ENCODE assay signal across 14 cellular contexts in the genomic region with DNA sequence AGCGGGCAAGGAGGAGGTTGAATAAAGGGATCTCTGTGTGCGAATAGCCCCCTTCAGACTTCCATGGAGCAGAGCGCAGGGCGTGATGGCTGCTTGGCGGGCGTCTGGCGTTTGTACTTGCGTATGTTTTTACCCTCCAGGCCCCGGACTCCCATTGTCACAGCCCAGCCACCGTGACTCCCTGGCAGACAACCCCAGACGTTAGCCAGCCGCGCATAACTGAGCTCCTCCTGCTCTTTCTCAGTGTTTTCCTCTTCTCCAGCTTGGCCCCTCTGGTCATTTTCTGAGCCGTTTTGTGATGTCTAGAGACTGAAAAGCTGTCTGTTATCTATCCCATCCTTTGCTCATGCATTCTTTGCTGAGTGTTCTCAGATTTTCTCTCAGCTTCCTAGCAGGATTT. TPM values are rescaled to one million over a fixed set of nuclear protein-coding genes. Genes with fewer than 3 reads are reported as not detected.
DNase-seq lines count a peak whose midpoint lies in the region; ATAC-seq, FAIRE-seq and TF ChIP-seq lines count a peak whose summit lies in the region.
"Had no signal": no experiment of that assay in that cellular context is flagged by ENCODE, and none has a peak within 500 bp of the region (broad histone marks: within the 10 kb centered on the region; RNA-seq: fewer than 3 reads in every experiment).

No MANE protein-coding gene starts in this region.

- no peak for TF ChIP-seq CTCF in MCF 10A (IDR thresholded peaks at IDR 0.05; ENCODE audit: unreplicated experiment)

- no peak for FAIRE-seq in frontal cortex (lab: Jason Lieb, UNC)

- no peaks in the 10 kb centered on the region for H3K27me3 ChIP-seq in layer of hippocampus (ENCODE audit: control insufficient read depth, insufficient read depth, low read length)
- H3K27me3 ChIP-seq: colonic mucosa had no signal

- ATAC-seq in HG03432 (IDR thresholded peaks at IDR 0.05; ENCODE audit: unreplicated experiment) = no peak
- ATAC-seq: stimulated activated naive B cell treated with anti-CD40 and anti-IgM and Interleukin-4, amounts not matched to agents 10 μg/mL and 1 μg/mL and 100 μg/mL, for 72 hours had no signal

- H3K27ac Mint-ChIP-seq in MCF 10A (ENCODE audit: low read depth, unreplicated experiment) = no peak overlapping the region
- H3K27ac Mint-ChIP-seq: activated naive CD8-positive, alpha-beta T cell; stimulated activated naive B cell treated with anti-CD40 and anti-IgM and Interleukin-4, amounts not matched to agents 10 μg/mL and 1 μg/mL and 100 μg/mL, for 72 hours; T-helper 2 cell treated with Interferon-gamma antibody and Interleukin-4, amounts not matched to agents 5 μg/mL and 100 μg/mL, for 36 hours had no signal

- CTCF ChIA-PET in MCF 10A (lab: Yijun Ruan, JAX) = interaction anchor here (1.1 kb wide), 1 partner anchor 108 kb away, joined by 3 read pairs; no protein-coding TSS in a partner anchor

- H3K27me3 Mint-ChIP-seq in MCF 10A (ENCODE audit: insufficient read depth, unreplicated experiment) = no peaks in the 10 kb centered on the region
- H3K27me3 Mint-ChIP-seq: stimulated activated naive B cell treated with anti-CD40 and anti-IgM and Interleukin-4, amounts not matched to agents 10 μg/mL and 1 μg/mL and 100 μg/mL, for 72 hours had no signal

- peaks cover 12% of the 10 kb centered on the region for H3K4me1 Mint-ChIP-seq in MCF 10A (ENCODE audit: insufficient read depth, unreplicated experiment)

- H3K4me3 Mint-ChIP-seq in MCF 10A (ENCODE audit: unreplicated experiment) = no peak overlapping the region
- H3K4me3 Mint-ChIP-seq: activated naive CD8-positive, alpha-beta T cell; stimulated activated naive B cell treated with anti-CD40 and anti-IgM and Interleukin-4, amounts not matched to agents 10 μg/mL and 1 μg/mL and 100 μg/mL, for 72 hours; T-helper 2 cell treated with Interferon-gamma antibody and Interleukin-4, amounts not matched to agents 5 μg/mL and 100 μg/mL, for 36 hours had no signal

- POLR2A ChIA-PET in MCF 10A (lab: Yijun Ruan, JAX) = no interaction called here

- H3K9me3 Mint-ChIP-seq in MCF 10A (ENCODE audit: unreplicated experiment) = no peaks in the 10 kb centered on the region
- H3K9me3 Mint-ChIP-seq: stimulated activated naive B cell treated with anti-CD40 and anti-IgM and Interleukin-4, amounts not matched to agents 10 μg/mL and 1 μg/mL and 100 μg/mL, for 72 hours; T-helper 2 cell treated with Interferon-gamma antibody and Interleukin-4, amounts not matched to agents 5 μg/mL and 100 μg/mL, for 36 hours had no signal

- peak; percentile 34 for DNase-seq in DMS79 treated with DMSO at 0.1 percent for 48 hours (lab: John Stamatoyannopoulos, UW)
- DNase-seq in caudate nucleus (lab: John Stamatoyannopoulos, UW) = peak in 13 of 61 donors; percentile 3 to 37 (median 9)
- DNase-seq in putamen (ENCODE audit: low spot score) = peak; percentile 36
- no peak for DNase-seq in MCF 10A (ENCODE audit: unreplicated experiment)
- DNase-seq in frontal cortex (ENCODE audit: low spot score in 2 of 2) = no peak
- DNase-seq in NCI-H146 treated with DMSO at 0.1 percent for 48 hours (lab: John Stamatoyannopoulos, UW; ENCODE audit: unreplicated experiment) = no peak
- DNase-seq: colonic mucosa; H7; NCI-H1694; stimulated activated naive B cell treated with anti-CD40 and anti-IgM and Interleukin-4, amounts not matched to agents 10 μg/mL and 1 μg/mL and 100 μg/mL, for 72 hours had no signal

- peak overlapping the region; percentile 38 for H3K27ac ChIP-seq in caudate nucleus (ENCODE audit: low read depth, low read length)
- peak overlapping the region; percentile 42 for H3K27ac ChIP-seq in layer of hippocampus (ENCODE audit: low read depth, low read length)
- H3K27ac ChIP-seq: colonic mucosa had no signal

- no peaks in the 10 kb centered on the region for H3K36me3 Mint-ChIP-seq in MCF 10A (ENCODE audit: insufficient read depth, unreplicated experiment)
- H3K36me3 Mint-ChIP-seq: activated naive CD8-positive, alpha-beta T cell; stimulated activated naive B cell treated with anti-CD40 and anti-IgM and Interleukin-4, amounts not matched to agents 10 μg/mL and 1 μg/mL and 100 μg/mL, for 72 hours had no signal

- no TSS peak for BruUV-seq in MCF 10A (replicated peaks; lab: Mats Ljungman, UMichigan)

- intact Hi-C loops in MCF 10A (cut with micrococcal nuclease) = no loop called here

RNA-seq across cellular contexts. Expression of gene IGFBP7, which starts 54.3 kb away (rescaled TPM):
- total RNA-seq in MCF 10A (2022) (55.2 and 61.9 TPM in 2 replicates), frontal cortex (26.1 TPM)

Comparison
In these comparisons a context has a peak if more than half of its experiments do, and no peak if none do; other contexts are left out.
1. DNase-seq: peak in DMS79 treated with DMSO at 0.1 percent for 48 hours (single experiment) and putamen (single experiment); none in MCF 10A (single experiment), frontal cortex (0 of 2) and NCI-H146 treated with DMSO at 0.1 percent for 48 hours (single experiment).